20 cellular contexts compared by ENCODE assay signal in the genomic region with DNA sequence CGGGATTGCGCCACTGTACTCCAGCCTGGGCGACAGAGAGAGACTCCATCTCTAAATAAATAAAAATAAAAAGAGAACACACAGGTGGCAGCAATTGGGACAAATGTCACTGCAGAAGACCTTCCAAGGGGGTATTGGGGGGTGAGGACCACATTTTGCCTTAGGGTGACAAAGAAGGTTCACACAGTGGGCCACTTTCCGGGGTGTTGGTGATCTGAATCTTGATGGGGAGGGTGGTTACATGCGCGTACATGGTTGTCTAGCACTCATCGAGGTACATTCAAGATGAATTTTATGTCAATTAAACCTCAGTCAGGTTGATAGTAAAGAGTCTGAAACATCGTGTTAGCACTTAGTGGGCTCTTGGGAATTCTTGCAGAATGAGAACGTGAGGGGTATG. TPM values are rescaled to one million over a fixed set of nuclear protein-coding genes. Genes with fewer than 3 reads are reported as not detected.
DNase-seq lines count a peak whose midpoint lies in the region; ATAC-seq and TF ChIP-seq lines count a peak whose summit lies in the region.
"Had no signal": no experiment of that assay in that cellular context is flagged by ENCODE, and none has a peak within 500 bp of the region (broad histone marks: within the 10 kb centered on the region; RNA-seq: fewer than 3 reads in every experiment).

No MANE protein-coding gene starts in this region.

- no peaks in the 10 kb centered on the region for H3K9me3 Mint-ChIP-seq in T-helper 1 cell treated with Interleukin-12 subunit alpha and Interleukin-12 subunit beta and Interleukin-4 antibody, amounts not matched to agents 30 μg/mL and 1 μg/mL, for 36 hours
- no peaks in the 10 kb centered on the region for H3K9me3 Mint-ChIP-seq in activated naive CD8-positive, alpha-beta T cell treated with anti-CD3 and anti-CD28 coated beads, Interleukin-2, amount 50 U/mL, for 24 hours

- no peak for TF ChIP-seq CTCF in testis (IDR thresholded peaks at IDR 0.05)

- no peak for ATAC-seq in activated naive CD8-positive, alpha-beta T cell treated with anti-CD3 and anti-CD28 coated beads, Interleukin-2, amount 50 U/mL, for 24 hours
- ATAC-seq in GM18868 (IDR thresholded peaks at IDR 0.05; ENCODE audit: unreplicated experiment): no peak
- ATAC-seq: left lung had no signal

- TF ChIP-seq POLR2A in testis (IDR thresholded peaks at IDR 0.05): no peak

- intact Hi-C loops in testis (cut with DNase I; ENCODE audit: low total_unique reads): no loop called here

- no peaks in the 10 kb centered on the region for H3K27me3 Mint-ChIP-seq in T-helper 1 cell treated with Interleukin-12 subunit alpha and Interleukin-12 subunit beta and Interleukin-4 antibody, amounts not matched to agents 30 μg/mL and 1 μg/mL, for 36 hours (ENCODE audit: low read depth)
- H3K27me3 Mint-ChIP-seq in activated naive CD8-positive, alpha-beta T cell treated with anti-CD3 and anti-CD28 coated beads, Interleukin-2, amount 50 U/mL, for 24 hours: no peaks in the 10 kb centered on the region

- H3K36me3 Mint-ChIP-seq in T-helper 1 cell treated with Interleukin-12 subunit alpha and Interleukin-12 subunit beta and Interleukin-4 antibody, amounts not matched to agents 30 μg/mL and 1 μg/mL, for 36 hours (ENCODE audit: low read depth): no peaks in the 10 kb centered on the region
- no peaks in the 10 kb centered on the region for H3K36me3 Mint-ChIP-seq in activated naive CD8-positive, alpha-beta T cell treated with anti-CD3 and anti-CD28 coated beads, Interleukin-2, amount 50 U/mL, for 24 hours (ENCODE audit: low read depth)

- H3K36me3 ChIP-seq in KOPT-K1 (ENCODE audit: insufficient read depth, low read length) (no peaks in the 10 kb centered on the region), testis (ENCODE audit: low read depth, missing control alignments) (no peaks in the 10 kb centered on the region)
- H3K36me3 ChIP-seq: left lung had no signal

- peaks cover 64% of the 10 kb centered on the region for H3K4me1 Mint-ChIP-seq in T-helper 1 cell treated with Interleukin-12 subunit alpha and Interleukin-12 subunit beta and Interleukin-4 antibody, amounts not matched to agents 30 μg/mL and 1 μg/mL, for 36 hours (ENCODE audit: low read depth)
- H3K4me1 Mint-ChIP-seq in activated naive CD8-positive, alpha-beta T cell treated with anti-CD3 and anti-CD28 coated beads, Interleukin-2, amount 50 U/mL, for 24 hours: peaks cover 80% of the 10 kb centered on the region

- no peaks in the 10 kb centered on the region for H3K27me3 ChIP-seq in testis
- H3K27me3 ChIP-seq: left lung had no signal

- H3K27ac ChIP-seq in KOPT-K1 (ENCODE audit: low read depth, low read length, poor library complexity, severe bottlenecking) (peak overlapping the region; percentile 100), skin epidermis (peak overlapping the region in 15 of 21 experiments; percentile 14 to 94 (median 80)), testis (no peak overlapping the region)
- H3K27ac ChIP-seq: 22Rv1 had no signal

- H3K4me3 Mint-ChIP-seq in T-helper 1 cell treated with Interleukin-12 subunit alpha and Interleukin-12 subunit beta and Interleukin-4 antibody, amounts not matched to agents 30 μg/mL and 1 μg/mL, for 36 hours: peak overlapping the region; percentile 83
- H3K4me3 Mint-ChIP-seq in activated naive CD8-positive, alpha-beta T cell treated with anti-CD3 and anti-CD28 coated beads, Interleukin-2, amount 50 U/mL, for 24 hours: peak overlapping the region; percentile 85
- H3K4me3 Mint-ChIP-seq: nephron progenitor cell had no signal

- no peak for DNase-seq in T-helper 1 cell
- no peak for DNase-seq in activated naive CD8-positive, alpha-beta T cell treated with anti-CD3 and anti-CD28 coated beads, Interleukin-2, amount 50 U/mL, for 24 hours
- DNase-seq in testis: no peak
- no peak for DNase-seq in RKO (ENCODE audit: low spot score)
- DNase-seq: Caco-2; HCEC 1CT; left lung; NCI-H1694; NCI-H524 treated with DMSO at 0.1 percent for 48 hours; nephron progenitor cell; stimulated activated CD4-positive, alpha-beta T cell treated with anti-CD3 and anti-CD28 coated beads, Interleukin-4, amount 100 ng/mL, for 1 hour had no signal

- H3K4me3 ChIP-seq in skin epidermis (no peak overlapping the region), testis (no peak overlapping the region)
- H3K4me3 ChIP-seq: left lung had no signal

- H3K4me1 ChIP-seq in testis: no peaks in the 10 kb centered on the region

- peak overlapping the region; percentile 95 for H3K27ac Mint-ChIP-seq in T-helper 1 cell treated with Interleukin-12 subunit alpha and Interleukin-12 subunit beta and Interleukin-4 antibody, amounts not matched to agents 30 μg/mL and 1 μg/mL, for 36 hours
- peak overlapping the region; percentile 95 for H3K27ac Mint-ChIP-seq in activated naive CD8-positive, alpha-beta T cell treated with anti-CD3 and anti-CD28 coated beads, Interleukin-2, amount 50 U/mL, for 24 hours
- H3K27ac Mint-ChIP-seq: nephron progenitor cell had no signal

- H3K9me3 ChIP-seq in KOPT-K1 (ENCODE audit: insufficient read depth, low read length, poor library complexity, severe bottlenecking): no peaks in the 10 kb centered on the region
- H3K9me3 ChIP-seq in testis: no peaks in the 10 kb centered on the region
- H3K9me3 ChIP-seq: Caco-2, left lung had no signal

- 84 to 98% methylated on average over 7 to 9 of the region's 9 CpGs for WGBS in testis, 2 donors

RNA-seq across cellular contexts. Expression of a gene that starts 20.5 kb away (rescaled TPM):
- total RNA-seq in testis: 100 to 1,000 TPM; 384 to 669 TPM
- polyA plus RNA-seq in testis (ENCODE audit: insufficient read depth, low read depth, low replicate concordance): 1,448 TPM

RNA-seq across cellular contexts. Expression of a gene that starts 48.0 kb away (rescaled TPM):
- under 1 TPM; 0.08 to 0.50 TPM for total RNA-seq in testis
- 1.3 TPM for polyA plus RNA-seq in testis (ENCODE audit: insufficient read depth, low read depth, low replicate concordance)
- total RNA-seq: astrocyte, Caco-2, dermis microvascular lymphatic vessel endothelial cell, LHCN-M2, RPMI7951 had no signal

Comparison
In these comparisons a context has a peak if more than half of its experiments do, and no peak if none do; other contexts are left out.
1. H3K27ac ChIP-seq: peak in KOPT-K1 (single experiment) and skin epidermis (15 of 21); none in testis (0 of 2).